In the genomic region with DNA sequence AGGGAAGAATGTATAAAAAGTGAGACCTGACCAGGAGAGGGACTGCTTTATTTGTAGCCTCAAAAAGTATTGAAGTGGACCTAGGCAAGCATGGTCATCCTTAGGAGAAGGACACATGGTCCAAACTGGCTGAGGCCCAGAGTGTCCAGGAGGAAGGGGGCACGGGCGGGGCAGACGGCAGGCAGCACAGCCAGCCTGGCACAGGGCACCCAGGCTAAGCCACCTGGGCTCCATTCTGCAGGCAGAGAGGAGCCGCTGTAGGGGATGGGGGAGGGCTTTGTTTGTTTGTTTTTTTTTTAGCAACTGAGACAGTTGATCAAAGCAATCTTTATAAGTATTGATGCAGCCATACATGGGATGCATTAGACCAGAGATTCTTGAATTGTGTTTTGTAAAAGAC, we compare ENCODE assay signal across 14 cellular contexts.
"Had no signal": no experiment of that assay in that cellular context is flagged by ENCODE, and none has a peak within 500 bp of the region (broad histone marks: within the 10 kb centered on the region; RNA-seq: fewer than 3 reads in every experiment).

No MANE protein-coding gene starts in this region.

- ATAC-seq: effector memory CD8-positive, alpha-beta T cell; gastroesophageal sphincter; lower lobe of right lung had no signal

- DNase-seq: effector memory CD8-positive, alpha-beta T cell; esophagus squamous epithelium; foreskin fibroblast; glutamatergic neuron; islet precursor cell; left ventricle myocardium inferior; lower lobe of right lung; mesenchymal stem cell; midbrain; naive B cell; sigmoid colon; stimulated activated naive CD4-positive, alpha-beta T cell treated with Interleukin-2 at 50 U/mL for 16 hours; uterus had no signal
